23 cellular contexts compared by ENCODE assay signal in the genomic region with DNA sequence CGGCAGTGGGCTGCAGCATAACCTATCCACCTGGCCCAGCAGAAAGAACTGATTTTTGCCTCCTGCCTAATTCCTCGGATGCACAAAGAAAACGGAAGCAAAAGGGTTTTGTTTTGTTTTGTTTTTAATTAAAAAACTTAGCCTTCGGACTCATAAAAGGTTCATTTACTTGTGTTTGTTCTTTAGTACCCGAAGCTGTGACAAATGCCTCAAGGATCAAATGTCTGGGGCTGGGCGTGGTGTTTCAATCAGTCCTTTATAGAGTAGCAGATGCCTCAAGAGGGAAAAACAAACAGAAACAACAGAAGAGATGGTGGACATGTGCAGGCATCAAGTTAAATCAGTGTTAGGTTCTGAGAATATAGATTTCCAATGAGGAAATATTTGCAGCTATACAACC. TPM values are rescaled to one million over a fixed set of nuclear protein-coding genes. Genes with fewer than 3 reads are reported as not detected.
DNase-seq lines count a peak whose midpoint lies in the region; TF ChIP-seq lines count a peak whose summit lies in the region.
"Had no signal": no experiment of that assay in that cellular context is flagged by ENCODE, and none has a peak within 500 bp of the region (broad histone marks: within the 10 kb centered on the region; RNA-seq: fewer than 3 reads in every experiment).

No MANE protein-coding gene starts in this region.

- peak; percentile 56 for DNase-seq in DMS53 (lab: John Stamatoyannopoulos, UW)
- DNase-seq in M059J (ENCODE audit: low read depth): peak; percentile 2
- peak; percentile 68 for DNase-seq in NCI-H748 (lab: John Stamatoyannopoulos, UW; ENCODE audit: unreplicated experiment)
- DNase-seq in mesothelial cell of epicardium (ENCODE audit: low spot score in 2 of 2, unreplicated experiment in 2 of 2): no peak
- no peak for DNase-seq in NCI-H2081 (lab: John Stamatoyannopoulos, UW)
- DNase-seq in esophagus muscularis mucosa (ENCODE audit: extremely low spot score): no peak
- DNase-seq in D341Med (ENCODE audit: low spot score): no peak
- DNase-seq in C1 segment of cervical spinal cord (lab: John Stamatoyannopoulos, UW): no peak
- DNase-seq: activated CD4-positive, alpha-beta T cell treated with anti-CD3 and anti-CD28 coated beads, Interleukin-2, amount 10 ng/mL, durations not matched to agents 7 days and 5 days; activated CD8-positive, alpha-beta memory T cell treated with anti-CD3 and anti-CD28 coated beads, Interleukin-2, amount 10 ng/mL, durations not matched to agents 7 days and 5 days; activated naive CD4-positive, alpha-beta T cell treated with anti-CD3 and anti-CD28 coated beads, Interleukin-2, amount 50 U/mL, for 16 hours; aorta; central memory CD4-positive, alpha-beta T cell; DMS79 treated with DMSO at 0.1 percent for 48 hours; dorsolateral prefrontal cortex; left ventricle myocardium superior; RPMI8226; stimulated activated CD4-positive, alpha-beta T cell treated with anti-CD3 and anti-CD28 coated beads, Interleukin-1b, Interleukin-23, amount 100 ng/mL, for 48 hours; WERI-Rb-1 had no signal

- TF ChIP-seq POLR2A in esophagus muscularis mucosa (IDR thresholded peaks at IDR 0.05; ENCODE audit: low read depth): no peak

- peaks cover 49% of the 10 kb centered on the region for H3K27me3 Mint-ChIP-seq in mesothelial cell of epicardium (ENCODE audit: low read depth)

- H3K27ac Mint-ChIP-seq in mesothelial cell of epicardium: no peak overlapping the region
- H3K27ac Mint-ChIP-seq: activated CD4-positive, alpha-beta T cell treated with anti-CD3 and anti-CD28 coated beads, Interleukin-2, amount 10 ng/mL, durations not matched to agents 7 days and 5 days; activated CD8-positive, alpha-beta memory T cell treated with anti-CD3 and anti-CD28 coated beads, Interleukin-2, amount 10 ng/mL, durations not matched to agents 7 days and 5 days; CD14-positive monocyte had no signal

- intact Hi-C loops in esophagus muscularis mucosa (cut with DNase I): loop anchor here (10.0 kb wide), 1 partner anchor 228 kb away; no protein-coding TSS in a partner anchor

- H3K4me1 ChIP-seq in esophagus muscularis mucosa: peaks cover 8 to 13% (median 11%) of the 10 kb centered on the region in 4 donors

- no peak overlapping the region for H3K4me3 ChIP-seq in esophagus muscularis mucosa
- H3K4me3 ChIP-seq: dorsolateral prefrontal cortex, SK-N-MC had no signal

- no peaks in the 10 kb centered on the region for H3K36me3 ChIP-seq in esophagus muscularis mucosa
- H3K36me3 ChIP-seq: WERI-Rb-1 had no signal

- no peak for TF ChIP-seq EP300 in esophagus muscularis mucosa (IDR thresholded peaks at IDR 0.05)

- 77% methylated on average over 6 of the region's 6 CpGs for WGBS in esophagus muscularis mucosa

- H3K9me3 Mint-ChIP-seq in mesothelial cell of epicardium: no peaks in the 10 kb centered on the region
- H3K9me3 Mint-ChIP-seq: activated CD4-positive, alpha-beta T cell treated with anti-CD3 and anti-CD28 coated beads, Interleukin-2, amount 10 ng/mL, durations not matched to agents 7 days and 5 days had no signal

- H3K4me1 Mint-ChIP-seq in mesothelial cell of epicardium: peaks cover 7% of the 10 kb centered on the region

- no peaks in the 10 kb centered on the region for H3K36me3 Mint-ChIP-seq in mesothelial cell of epicardium
- H3K36me3 Mint-ChIP-seq: activated CD8-positive, alpha-beta memory T cell treated with anti-CD3 and anti-CD28 coated beads, Interleukin-2, amount 10 ng/mL, durations not matched to agents 7 days and 5 days had no signal

- H3K27me3 ChIP-seq in esophagus muscularis mucosa: peaks cover 8 to 75% (median 19%) of the 10 kb centered on the region in 4 donors

- H3K4me3 Mint-ChIP-seq in mesothelial cell of epicardium: peak overlapping the region; percentile 26
- H3K4me3 Mint-ChIP-seq: activated CD8-positive, alpha-beta memory T cell treated with anti-CD3 and anti-CD28 coated beads, Interleukin-2, amount 10 ng/mL, durations not matched to agents 7 days and 5 days had no signal

- no peak overlapping the region for H3K27ac ChIP-seq in esophagus muscularis mucosa (replicated peaks in 1 of 4)
- H3K27ac ChIP-seq: dorsolateral prefrontal cortex, SK-N-MC, WERI-Rb-1 had no signal

- H3K9me3 ChIP-seq in esophagus muscularis mucosa: no peaks in the 10 kb centered on the region

- TF ChIP-seq CTCF in mesothelial cell of epicardium (IDR thresholded peaks at IDR 0.05; ENCODE audit: unreplicated experiment) (no peak), esophagus muscularis mucosa (IDR thresholded peaks at IDR 0.05) (no peak)

RNA-seq across cellular contexts. Expression of a gene that starts 1.6 kb away (rescaled TPM):
- 0.07 TPM in 1 of 2 replicates, not detected in the other for total RNA-seq in M059J (2014; rRNA removed; shearing (Covaris generic))
- 20.7 to 23.4 TPM (median 20.8 TPM) in 3 replicates for total RNA-seq in mesothelial cell of epicardium
- 1 to 10 TPM in 1 of 4 donors, under 1 TPM in 1, not detected in 2; 0.11 to 1.2 TPM for total RNA-seq in esophagus muscularis mucosa
- total RNA-seq: activated CD4-positive, alpha-beta T cell treated with anti-CD3 and anti-CD28 coated beads, Interleukin-2, amount 10 ng/mL, durations not matched to agents 7 days and 5 days; activated CD8-positive, alpha-beta memory T cell treated with anti-CD3 and anti-CD28 coated beads, Interleukin-2, amount 10 ng/mL, durations not matched to agents 7 days and 5 days; HepG2; left ventricle myocardium superior; mononuclear cell had no signal

RNA-seq across cellular contexts. Expression of a gene that starts 46.7 kb away (rescaled TPM):
- total RNA-seq in M059J (2014; rRNA removed; shearing (Covaris generic)): 15.3 and 24.9 TPM in 2 replicates
- 37.6 to 44.4 TPM (median 39.3 TPM) in 3 replicates for total RNA-seq in mesothelial cell of epicardium
- 10 to 100 TPM; 26.6 to 39.0 (median 29.3) TPM for total RNA-seq in esophagus muscularis mucosa

Comparison
In these comparisons a context has a peak if more than half of its experiments do, and no peak if none do; other contexts are left out.
1. DNase-seq: peak in DMS53 (single experiment), M059J (single experiment) and NCI-H748 (single experiment); none in mesothelial cell of epicardium (0 of 2), NCI-H2081 (0 of 2), esophagus muscularis mucosa (single experiment), D341Med (single experiment) and C1 segment of cervical spinal cord (0 of 14).
2. RNA of a gene that starts 1.6 kb away (total RNA-seq): 20.7 to 23.4 TPM in mesothelial cell of epicardium; 0.11 to 1.2 TPM in esophagus muscularis mucosa and 0.07 TPM in M059J; every median in the first group is over 10 times any median in the second.